Comparison of ENCODE assay signal across 9 cellular contexts in genomic region chr1:218299416-218299815, GRCh38. TPM values are rescaled to one million over a fixed set of nuclear protein-coding genes. Genes with fewer than 3 reads are reported as not detected.
A peak's percentile ranks its signal among the peaks of the same experiment; 100 is the strongest.
DNase-seq lines count a peak whose midpoint lies in the region; ATAC-seq, FAIRE-seq and TF ChIP-seq lines count a peak whose summit lies in the region.
"Had no signal": no experiment of that assay in that cellular context is flagged by ENCODE, and none has a peak within 500 bp of the region (broad histone marks: within the 10 kb centered on the region; RNA-seq: fewer than 3 reads in every experiment).

No MANE protein-coding gene starts in this region.

- H3K4me1 ChIP-seq in Karpas-422 (ENCODE audit: low read length): peaks cover 47% of the 10 kb centered on the region
- peaks cover under 1% of the 10 kb centered on the region for H3K4me1 ChIP-seq in astrocyte (ENCODE audit: insufficient read depth, low read length)

- H3K79me2 ChIP-seq in Karpas-422 (ENCODE audit: low read length) (peaks cover 99% of the 10 kb centered on the region), astrocyte (ENCODE audit: insufficient read depth, low read length) (peaks cover 45% of the 10 kb centered on the region)

- H3K9me3 ChIP-seq in Karpas-422 (ENCODE audit: low read length) (no peaks in the 10 kb centered on the region), astrocyte (ENCODE audit: insufficient read depth, low read depth, low read length) (no peaks in the 10 kb centered on the region)

- H3K27ac Mint-ChIP-seq in astrocyte (ENCODE audit: unreplicated experiment): no peak overlapping the region
- H3K27ac Mint-ChIP-seq: activated naive CD4-positive, alpha-beta T cell treated with anti-CD3 and anti-CD28 coated beads, Interleukin-2, amount 50 U/mL, for 24 hours had no signal

- peak; percentile 15 for DNase-seq in SKM-1 treated with dmso at 0.1 percent for 144 hours (lab: John Stamatoyannopoulos, UW; ENCODE audit: unreplicated experiment)
- DNase-seq in SKM-1 (lab: John Stamatoyannopoulos, UW; ENCODE audit: unreplicated experiment): no peak
- peak; percentile 72 for DNase-seq in Karpas-422
- peak; percentile 56 for DNase-seq in astrocyte (ENCODE audit: low read depth)
- peak; percentile 66 to 70 for DNase-seq in lung microvascular endothelial cell (ENCODE audit: low read depth in 2 of 2)
- DNase-seq in activated T-cell treated with anti-CD3 and anti-CD28 coated beads, Interleukin-2, amount 50 U/mL, for 4 hours: no peak
- DNase-seq in NK-92 (lab: John Stamatoyannopoulos, UW; ENCODE audit: unreplicated experiment): no peak

- no peaks in the 10 kb centered on the region for H4K20me1 ChIP-seq in Karpas-422 (ENCODE audit: insufficient read depth, low read depth, low read length)
- peaks cover 2% of the 10 kb centered on the region for H4K20me1 ChIP-seq in astrocyte (ENCODE audit: insufficient read depth, low read length)

- H2AFZ ChIP-seq in Karpas-422 (ENCODE audit: low read length) (no peak overlapping the region), astrocyte (ENCODE audit: low read depth, low read length) (no peak overlapping the region)

- peak; percentile 60 for FAIRE-seq in astrocyte (lab: Jason Lieb, UNC)

- H3K4me3 Mint-ChIP-seq in astrocyte (ENCODE audit: unreplicated experiment): no peak overlapping the region
- H3K4me3 Mint-ChIP-seq in activated T-cell treated with anti-CD3 and anti-CD28 coated beads, Interleukin-2, amount 50 U/mL, for 4 hours: no peak overlapping the region
- H3K4me3 Mint-ChIP-seq: activated naive CD4-positive, alpha-beta T cell treated with anti-CD3 and anti-CD28 coated beads, Interleukin-2, amount 50 U/mL, for 24 hours had no signal

- H3K4me1 Mint-ChIP-seq in astrocyte (ENCODE audit: low read depth, unreplicated experiment): peaks cover 20% of the 10 kb centered on the region
- peaks cover 22% of the 10 kb centered on the region for H3K4me1 Mint-ChIP-seq in activated T-cell treated with anti-CD3 and anti-CD28 coated beads, Interleukin-2, amount 50 U/mL, for 4 hours (ENCODE audit: low read depth)

- no peaks in the 10 kb centered on the region for H3K27me3 Mint-ChIP-seq in astrocyte (ENCODE audit: low read depth, unreplicated experiment)
- H3K27me3 Mint-ChIP-seq in activated T-cell treated with anti-CD3 and anti-CD28 coated beads, Interleukin-2, amount 50 U/mL, for 4 hours (ENCODE audit: low read depth): no peaks in the 10 kb centered on the region
- H3K27me3 Mint-ChIP-seq: activated naive CD4-positive, alpha-beta T cell treated with anti-CD3 and anti-CD28 coated beads, Interleukin-2, amount 50 U/mL, for 24 hours had no signal

- H3K27me3 ChIP-seq in Karpas-422 (ENCODE audit: low read length) (no peaks in the 10 kb centered on the region), astrocyte (ENCODE audit: insufficient read depth, low read length) (no peaks in the 10 kb centered on the region)

- no peak for ATAC-seq in activated T-cell treated with anti-CD3 and anti-CD28 coated beads, Interleukin-2, amount 50 U/mL, for 4 hours
- ATAC-seq in GM21576 (IDR thresholded peaks at IDR 0.05; ENCODE audit: unreplicated experiment): no peak

- H3K9ac ChIP-seq in Karpas-422 (ENCODE audit: low read length) (no peak overlapping the region), astrocyte (ENCODE audit: low read length) (no peak overlapping the region)

- no peaks in the 10 kb centered on the region for H3K9me2 ChIP-seq in Karpas-422 (replicated peaks; ENCODE audit: insufficient read depth, low read length)

- H3K4me2 ChIP-seq in Karpas-422 (ENCODE audit: low read depth, low read length, poor library complexity, severe bottlenecking) (no peak overlapping the region), astrocyte (ENCODE audit: low read length) (no peak overlapping the region)

- H3K36me3 ChIP-seq in Karpas-422 (ENCODE audit: insufficient read depth, low read length) (peaks cover 26% of the 10 kb centered on the region; the same call in 1 of the 2 replicates), astrocyte (ENCODE audit: insufficient read depth, low read length) (no peaks in the 10 kb centered on the region)

- no peak overlapping the region for H3K4me3 ChIP-seq in Karpas-422 (ENCODE audit: low read length)
- no peak overlapping the region for H3K4me3 ChIP-seq in astrocyte (ENCODE audit: insufficient read depth, low read depth, low read length)

- H3K9me3 Mint-ChIP-seq in astrocyte (ENCODE audit: unreplicated experiment): no peaks in the 10 kb centered on the region
- no peaks in the 10 kb centered on the region for H3K9me3 Mint-ChIP-seq in activated T-cell treated with anti-CD3 and anti-CD28 coated beads, Interleukin-2, amount 50 U/mL, for 4 hours
- H3K9me3 Mint-ChIP-seq: activated naive CD4-positive, alpha-beta T cell treated with anti-CD3 and anti-CD28 coated beads, Interleukin-2, amount 50 U/mL, for 24 hours had no signal

- TF ChIP-seq CTCF in astrocyte (IDR thresholded peaks at IDR 0.05; ENCODE audit: insufficient read depth, low read depth, low read length): peak; percentile 66

- H3K27ac ChIP-seq in Karpas-422 (ENCODE audit: low read length): no peak overlapping the region
- no peak overlapping the region for H3K27ac ChIP-seq in astrocyte (ENCODE audit: low read depth, low read length)

- H3K36me3 Mint-ChIP-seq in astrocyte (ENCODE audit: low read depth, unreplicated experiment): peaks cover 3% of the 10 kb centered on the region
- H3K36me3 Mint-ChIP-seq in activated T-cell treated with anti-CD3 and anti-CD28 coated beads, Interleukin-2, amount 50 U/mL, for 4 hours (ENCODE audit: insufficient read depth): peaks cover 15% of the 10 kb centered on the region

RNA-seq across cellular contexts. Expression of gene RRP15, which starts 14.3 kb away (rescaled TPM):
- 7.8 and 15.2 TPM in 2 replicates for total RNA-seq in Karpas-422 (2014; rRNA removed; shearing (Covaris generic); ENCODE audit: low replicate concordance)
- total RNA-seq in astrocyte (24.9 and 28.4 TPM in 2 replicates), lung microvascular endothelial cell (2.2 and 4.0 TPM in 2 replicates)
- total RNA-seq in activated T-cell treated with anti-CD3 and anti-CD28 coated beads, Interleukin-2, amount 50 U/mL, for 4 hours: 10 to 100 TPM; 55.8 to 73.9 (median 71.9) TPM

RNA-seq across cellular contexts. Expression of gene TGFB2, which starts 45.7 kb away (rescaled TPM):
- not detected in 2 replicates for total RNA-seq in Karpas-422 (2014; rRNA removed; shearing (Covaris generic); ENCODE audit: low replicate concordance)
- total RNA-seq in astrocyte (308 and 330 TPM in 2 replicates), lung microvascular endothelial cell (13.5 and 122 TPM in 2 replicates)
- total RNA-seq in activated T-cell treated with anti-CD3 and anti-CD28 coated beads, Interleukin-2, amount 50 U/mL, for 4 hours: not detected

Comparison
In these comparisons a context has a peak if more than half of its experiments do, and no peak if none do; other contexts are left out.
1. DNase-seq: peak in SKM-1 treated with dmso at 0.1 percent for 144 hours (single experiment), Karpas-422 (single experiment), astrocyte (single experiment) and lung microvascular endothelial cell (2 of 2); none in SKM-1 (single experiment), activated T-cell treated with anti-CD3 and anti-CD28 coated beads, Interleukin-2, amount 50 U/mL, for 4 hours (single experiment) and NK-92 (single experiment).
2. RNA of gene TGFB2, which starts 45.7 kb away (total RNA-seq): 308 to 330 TPM in astrocyte and 13.5 to 122 TPM in lung microvascular endothelial cell; not detected in activated T-cell treated with anti-CD3 and anti-CD28 coated beads, Interleukin-2, amount 50 U/mL, for 4 hours and not detected in Karpas-422; every median in the first group is over 10 times any median in the second.